Comparison of ENCODE assay signal across 8 cellular contexts in the genomic region with DNA sequence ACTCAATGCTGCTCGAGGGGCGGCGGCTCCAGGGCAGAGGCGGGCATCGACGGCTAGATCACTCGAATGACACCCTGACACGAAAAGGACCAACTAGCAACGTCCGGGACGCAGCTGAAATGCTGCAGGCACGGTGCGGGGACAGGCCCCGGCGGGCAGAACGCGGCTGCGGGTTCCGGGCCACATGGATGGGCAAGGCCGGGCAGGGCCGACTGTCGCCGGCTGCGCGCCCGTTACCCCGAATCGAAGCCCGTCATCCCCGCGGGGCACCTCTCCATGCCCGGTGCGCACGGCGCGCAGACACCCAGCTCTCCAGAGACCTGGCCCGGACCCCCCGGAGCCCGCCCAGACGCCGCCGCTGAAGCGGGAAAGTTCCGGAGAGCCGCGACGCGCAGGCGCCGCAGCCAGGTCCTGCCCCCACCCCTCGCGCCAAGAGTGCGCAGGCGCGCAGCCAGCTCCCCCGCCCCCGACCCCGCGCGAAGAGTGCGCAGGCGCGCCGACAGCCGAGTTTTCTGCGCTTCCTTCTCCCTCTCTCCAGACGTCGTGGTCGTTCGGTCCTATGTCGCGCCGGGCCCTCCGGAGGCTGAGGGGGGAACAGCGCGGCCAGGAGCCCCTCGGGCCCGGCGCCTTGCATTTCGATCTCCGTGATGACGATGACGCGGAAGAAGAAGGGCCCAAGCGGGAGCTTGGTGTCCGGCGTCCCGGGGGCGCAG. TPM values are rescaled to one million over a fixed set of nuclear protein-coding genes. Genes with fewer than 3 reads are reported as not detected.
A peak's percentile ranks its signal among the peaks of the same experiment; 100 is the strongest.
DNase-seq lines count a peak whose midpoint lies in the region; ATAC-seq, FAIRE-seq and TF ChIP-seq lines count a peak whose summit lies in the region.

A gene with protein sequence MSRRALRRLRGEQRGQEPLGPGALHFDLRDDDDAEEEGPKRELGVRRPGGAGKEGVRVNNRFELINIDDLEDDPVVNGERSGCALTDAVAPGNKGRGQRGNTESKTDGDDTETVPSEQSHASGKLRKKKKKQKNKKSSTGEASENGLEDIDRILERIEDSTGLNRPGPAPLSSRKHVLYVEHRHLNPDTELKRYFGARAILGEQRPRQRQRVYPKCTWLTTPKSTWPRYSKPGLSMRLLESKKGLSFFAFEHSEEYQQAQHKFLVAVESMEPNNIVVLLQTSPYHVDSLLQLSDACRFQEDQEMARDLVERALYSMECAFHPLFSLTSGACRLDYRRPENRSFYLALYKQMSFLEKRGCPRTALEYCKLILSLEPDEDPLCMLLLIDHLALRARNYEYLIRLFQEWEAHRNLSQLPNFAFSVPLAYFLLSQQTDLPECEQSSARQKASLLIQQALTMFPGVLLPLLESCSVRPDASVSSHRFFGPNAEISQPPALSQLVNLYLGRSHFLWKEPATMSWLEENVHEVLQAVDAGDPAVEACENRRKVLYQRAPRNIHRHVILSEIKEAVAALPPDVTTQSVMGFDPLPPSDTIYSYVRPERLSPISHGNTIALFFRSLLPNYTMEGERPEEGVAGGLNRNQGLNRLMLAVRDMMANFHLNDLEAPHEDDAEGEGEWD (plus strand): TSS at position 484 of the 713 bp plus-strand sequence. CDS start 76 bp downstream, at position 560.

- H3K36me3 ChIP-seq in OCI-LY3 (replicated peaks; ENCODE audit: low read depth, low read length) (peaks cover 25% of the 10 kb centered on the region), endothelial cell of umbilical vein (ENCODE audit: control insufficient read depth in 2 of 2, extremely low read depth in 1 of 2, insufficient read depth in 2 of 2, low read length in 2 of 2) (peaks cover 0 to 9% of the 10 kb centered on the region in 2 experiments)

- dilution Hi-C loops in endothelial cell of umbilical vein (cut with MboI; ENCODE audit: extremely low pct_ligation_motif_present, low sequenced_read_pairs): no loop called here

- TF ChIP-seq POLR2A in endothelial cell of umbilical vein (IDR thresholded peaks at IDR 0.05; ENCODE audit: low read depth, low read length): peak; percentile 91

- FAIRE-seq in endothelial cell of umbilical vein (lab: Jason Lieb, UNC): peak; percentile 74

- H4K20me1 ChIP-seq in OCI-LY3 (ENCODE audit: insufficient read depth, low read length): peaks cover 10% of the 10 kb centered on the region
- peaks cover 13% of the 10 kb centered on the region for H4K20me1 ChIP-seq in endothelial cell of umbilical vein (replicated peaks; ENCODE audit: control insufficient read depth, extremely low read depth, insufficient read depth, low read length)

- intact Hi-C loops in endothelial cell of umbilical vein (cut with micrococcal nuclease): loop anchor here (1.0 kb wide), 3 partner anchors 9 to 173 kb away; no protein-coding TSS in a partner anchor

- TF ChIP-seq CTCF in OCI-LY3 (IDR thresholded peaks at IDR 0.05; ENCODE audit: low read depth, low read length) (no peak), endothelial cell of umbilical vein (IDR thresholded peaks at IDR 0.05; ENCODE audit: extremely low read depth in 1 of 2, insufficient read depth in 1 of 2, low read depth in 1 of 2, low read length in 2 of 2) (no peak)

- POLR2A ChIA-PET in endothelial cell of umbilical vein (lab: Charles Lee): interaction anchor here (0.6 to 2.2 kb wide), 8 partner anchors 9 to 112 kb away, joined by 3 to 8 read pairs (median 4); a partner anchor contains a TSS

- H2AFZ ChIP-seq in OCI-LY3 (ENCODE audit: low read depth, low read length): peak within 1 kb of the TSS; percentile 59
- H2AFZ ChIP-seq in endothelial cell of umbilical vein (ENCODE audit: low read depth, low read length): peak within 1 kb of the TSS; percentile 69

- H3K9me3 ChIP-seq in OCI-LY3 (ENCODE audit: insufficient read depth, low read length) (peaks cover under 1% of the 10 kb centered on the region; the same call in 1 of the 2 replicates), endothelial cell of umbilical vein (replicated peaks; ENCODE audit: control insufficient read depth, insufficient read depth, low read length) (no peaks in the 10 kb centered on the region)

- DNase-seq in COLO668 (lab: John Stamatoyannopoulos, UW; ENCODE audit: unreplicated experiment) (peak; percentile 92), HUDEP-2 (lab: John Stamatoyannopoulos, UW; ENCODE audit: unreplicated experiment in 76 of 76) (peak in 72 of 76 experiments; percentile 27 to 95 (median 72)), endothelial cell of umbilical vein (ENCODE audit: low read depth, low spot score) (peak; percentile 92), midbrain (lab: John Stamatoyannopoulos, UW) (peak; percentile 86)
- DNase-seq in activated CD8-positive, alpha-beta memory T cell treated with anti-CD3 and anti-CD28 coated beads, Interleukin-2, amount 50 U/mL, for 48 hours: peak; percentile 95
- peak; percentile 76 to 82 for DNase-seq in stimulated activated CD8-positive, alpha-beta memory T cell treated with anti-CD3 and anti-CD28 coated beads, Interleukin-15, amount 100 ng/mL, for 48 hours (ENCODE audit: low read depth in 2 of 2)

- peak within 1 kb of the TSS; percentile 91 for H3K9ac ChIP-seq in OCI-LY3 (ENCODE audit: low read length)
- peak within 1 kb of the TSS; percentile 100 for H3K9ac ChIP-seq in endothelial cell of umbilical vein (replicated peaks; ENCODE audit: extremely low read depth, insufficient read depth, low read length)

- peak; percentile 25 for ATAC-seq in GM21367 (IDR thresholded peaks at IDR 0.05; ENCODE audit: unreplicated experiment)

- CTCF ChIA-PET in endothelial cell of umbilical vein (lab: Charles Lee): interaction anchor here (0.6 to 2.2 kb wide), 8 partner anchors 10 to 250 kb away, joined by 3 to 20 read pairs (median 5); no protein-coding TSS in a partner anchor

- peak within 1 kb of the TSS; percentile 72 for H3K4me2 ChIP-seq in OCI-LY3 (ENCODE audit: low read length)
- H3K4me2 ChIP-seq in endothelial cell of umbilical vein (ENCODE audit: insufficient read depth, low read length): peak within 1 kb of the TSS; percentile 84

- BruUV-seq in endothelial cell of umbilical vein (replicated peaks; lab: Mats Ljungman, UMichigan): TSS peak; percentile 79

- H3K27me3 ChIP-seq in OCI-LY3 (ENCODE audit: low read depth, low read length) (no peaks in the 10 kb centered on the region), endothelial cell of umbilical vein (ENCODE audit: control insufficient read depth in 2 of 2, insufficient read depth in 2 of 2, low read length in 2 of 2) (no peaks in the 10 kb centered on the region)

- H3K27ac ChIP-seq in OCI-LY3 (ENCODE audit: low read length) (peak within 1 kb of the TSS; percentile 91), endothelial cell of umbilical vein (ENCODE audit: insufficient read depth, low read depth, low read length) (peak within 1 kb of the TSS; percentile 99)

- H3K79me2 ChIP-seq in OCI-LY3 (ENCODE audit: low read length): peaks cover 38% of the 10 kb centered on the region
- H3K79me2 ChIP-seq in endothelial cell of umbilical vein (ENCODE audit: control insufficient read depth, insufficient read depth, low read length): peaks cover 33% of the 10 kb centered on the region

- peak within 1 kb of the TSS; percentile 82 for H3K4me3 ChIP-seq in OCI-LY3 (ENCODE audit: low read length)
- H3K4me3 ChIP-seq in endothelial cell of umbilical vein (replicated peaks in 1 of 3; ENCODE audit: insufficient read depth in 1 of 3, low read depth in 1 of 3, low read length in 3 of 3): peak within 1 kb of the TSS; percentile 76 to 86 (median 85)

- H3K4me1 ChIP-seq in OCI-LY3 (ENCODE audit: low read length): peaks cover 14% of the 10 kb centered on the region; the same call in 1 of the 2 replicates
- peaks cover 8% of the 10 kb centered on the region for H3K4me1 ChIP-seq in endothelial cell of umbilical vein (ENCODE audit: control insufficient read depth, extremely low read depth, insufficient read depth, low read length)

- H3K9me1 ChIP-seq in endothelial cell of umbilical vein (replicated peaks; ENCODE audit: control insufficient read depth, extremely low read depth, insufficient read depth, low read length): no peaks in the 10 kb centered on the region

TF ChIP-seq in endothelial cell of umbilical vein, 7 proteins besides CTCF, POLR2A, EP300 and RAD21:
- TF ChIP-seq, protein P1, sequence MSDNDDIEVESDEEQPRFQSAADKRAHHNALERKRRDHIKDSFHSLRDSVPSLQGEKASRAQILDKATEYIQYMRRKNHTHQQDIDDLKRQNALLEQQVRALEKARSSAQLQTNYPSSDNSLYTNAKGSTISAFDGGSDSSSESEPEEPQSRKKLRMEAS (IDR thresholded peaks at IDR 0.05; ENCODE audit: insufficient read depth, insufficient read length): no peak
- TF ChIP-seq FOS (IDR thresholded peaks at IDR 0.05; ENCODE audit: borderline replicate concordance, insufficient read depth, low read length): no peak
- TF ChIP-seq POLR2AphosphoS5 (IDR thresholded peaks at IDR 0.05; ENCODE audit: insufficient read depth, low read depth, low read length): peak; percentile 84

RNA-seq across cellular contexts. Expression of the gene that starts here (rescaled TPM):
- total RNA-seq in endothelial cell of umbilical vein: 234 and 238 TPM in 2 replicates
- 193 and 194 TPM in 2 replicates for polyA plus RNA-seq in endothelial cell of umbilical vein
- 140 and 148 TPM in 2 replicates for polyA plus RNA-seq in endothelial cell of umbilical vein (2011; cell fraction: cytosol; rRNA removed)
- polyA plus RNA-seq in endothelial cell of umbilical vein (2011; cell fraction: nucleus; rRNA removed): 494 and 552 TPM in 2 replicates
- polyA plus RNA-seq in endothelial cell of umbilical vein (2012): 164 and 208 TPM in 2 replicates
- 112 and 144 TPM in 2 replicates for polyA minus RNA-seq in endothelial cell of umbilical vein
- polyA minus RNA-seq in endothelial cell of umbilical vein (2011; cell fraction: cytosol; rRNA and poly(A)+ RNA removed): 49.4 TPM
- polyA minus RNA-seq in endothelial cell of umbilical vein (2011; cell fraction: nucleus; rRNA and poly(A)+ RNA removed): 96.9 and 129 TPM in 2 replicates

Comparison
In these comparisons a context has a peak if more than half of its experiments do, and no peak if none do; other contexts are left out.
1. Peak in every context shown above with its lines: DNase-seq, ATAC-seq, H3K4me3 ChIP-seq and H3K27ac ChIP-seq.